12 cellular contexts compared by ENCODE assay signal in the genomic region with DNA sequence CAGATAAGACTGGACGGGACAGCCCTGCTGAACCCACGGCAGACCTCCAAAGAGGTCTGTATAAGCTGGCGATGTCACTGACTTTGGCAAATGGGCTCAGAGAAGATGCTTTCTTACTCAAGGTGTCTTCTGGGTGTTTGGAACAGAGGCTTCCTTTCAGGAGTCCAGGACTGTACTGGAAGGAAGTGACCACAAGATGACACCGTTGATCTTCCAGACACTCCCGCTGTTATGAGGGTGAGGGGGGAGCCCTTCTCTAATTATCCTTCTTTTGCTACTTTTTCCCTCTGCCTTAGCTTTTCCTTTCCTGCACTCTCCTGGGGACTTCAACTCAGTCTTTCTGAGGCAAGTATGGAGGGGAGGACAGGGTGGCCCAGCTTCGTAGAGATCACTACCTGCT.
DNase-seq lines count a peak whose midpoint lies in the region; ATAC-seq, FAIRE-seq and TF ChIP-seq lines count a peak whose summit lies in the region.
"Had no signal": no experiment of that assay in that cellular context is flagged by ENCODE, and none has a peak within 500 bp of the region (broad histone marks: within the 10 kb centered on the region; RNA-seq: fewer than 3 reads in every experiment).

No MANE protein-coding gene starts in this region.

- H3K9me3 Mint-ChIP-seq in CD8-positive, alpha-beta T cell: no peaks in the 10 kb centered on the region
- H3K9me3 Mint-ChIP-seq: activated naive CD4-positive, alpha-beta T cell treated with anti-CD3 and anti-CD28 coated beads, Interleukin-2, amount 50 U/mL, for 24 hours had no signal

- no peaks in the 10 kb centered on the region for H3K36me3 ChIP-seq in CD8-positive, alpha-beta T cell (ENCODE audit: insufficient read depth, low read length)
- H3K36me3 ChIP-seq in ascending aorta: no peaks in the 10 kb centered on the region
- H3K36me3 ChIP-seq: SJSA1 had no signal

- CTCF ChIA-PET in CD8-positive, alpha-beta T cell (lab: Charles Lee): interaction anchor here (0.6 to 2.3 kb wide), 17 partner anchors 10 to 188 kb away, joined by 3 to 12 read pairs (median 4); partner anchors contain the start of gene ZNF30

- no peak for ATAC-seq in CD8-positive, alpha-beta T cell
- no peak for ATAC-seq in GM21390 (IDR thresholded peaks at IDR 0.05; ENCODE audit: unreplicated experiment)

- H3K36me3 Mint-ChIP-seq in CD8-positive, alpha-beta T cell: no peaks in the 10 kb centered on the region
- H3K36me3 Mint-ChIP-seq: activated naive CD4-positive, alpha-beta T cell treated with anti-CD3 and anti-CD28 coated beads, Interleukin-2, amount 50 U/mL, for 24 hours had no signal

- H3K27ac ChIP-seq in CD8-positive, alpha-beta T cell (ENCODE audit: low read depth, low read length): no peak overlapping the region
- no peak overlapping the region for H3K27ac ChIP-seq in ascending aorta
- H3K27ac ChIP-seq: SJSA1 had no signal

- DNase-seq in CD8-positive, alpha-beta T cell: no peak
- DNase-seq in HTR-8/SVneo (ENCODE audit: insufficient read length, low spot score) (peak; percentile 21), cerebellar cortex (ENCODE audit: low spot score) (peak; percentile 2), lung microvascular endothelial cell (ENCODE audit: low read depth in 2 of 2) (peak; percentile 41 to 45), occipital lobe (lab: John Stamatoyannopoulos, UW) (no peak), SHP77 (lab: John Stamatoyannopoulos, UW) (no peak), ascending aorta (ENCODE audit: low spot score in 2 of 2) (no peak)
- DNase-seq: GOT3, MM.1S had no signal

- no peaks in the 10 kb centered on the region for H3K27me3 Mint-ChIP-seq in CD8-positive, alpha-beta T cell (ENCODE audit: low read depth)
- H3K27me3 Mint-ChIP-seq: activated naive CD4-positive, alpha-beta T cell treated with anti-CD3 and anti-CD28 coated beads, Interleukin-2, amount 50 U/mL, for 24 hours had no signal

- POLR2A ChIA-PET in CD8-positive, alpha-beta T cell (lab: Charles Lee): interaction anchor here (0.9 to 1.5 kb wide), 3 partner anchors 9 to 119 kb away, joined by 3 to 8 read pairs (median 3); partner anchors contain the start of gene ZNF30

- H3K4me3 Mint-ChIP-seq in CD8-positive, alpha-beta T cell: peak overlapping the region; percentile 75

- H3K4me1 Mint-ChIP-seq in CD8-positive, alpha-beta T cell (ENCODE audit: low read depth): peaks cover 19% of the 10 kb centered on the region

- intact Hi-C loops in CD8-positive, alpha-beta T cell (cut with DNase I, micrococcal nuclease): loop anchor here (1.0 to 10.0 kb wide), 4 partner anchors 89 to 257 kb away; partner anchors contain the start of gene ZNF30 (in 1 of the 2)
- intact Hi-C loops in ascending aorta (cut with DNase I): no loop called here

- H3K4me1 ChIP-seq in CD8-positive, alpha-beta T cell (ENCODE audit: insufficient read depth, low read length): peaks cover 11% of the 10 kb centered on the region
- no peaks in the 10 kb centered on the region for H3K4me1 ChIP-seq in ascending aorta
- H3K4me1 ChIP-seq: SJSA1 had no signal

- H3K27ac Mint-ChIP-seq in CD8-positive, alpha-beta T cell: no peak overlapping the region
- H3K27ac Mint-ChIP-seq: activated naive CD4-positive, alpha-beta T cell treated with anti-CD3 and anti-CD28 coated beads, Interleukin-2, amount 50 U/mL, for 24 hours had no signal

- no peak for FAIRE-seq in HTR-8/SVneo (lab: Jason Lieb, UNC)

- TF ChIP-seq CTCF in CD8-positive, alpha-beta T cell (IDR thresholded peaks at IDR 0.05): no peak
- TF ChIP-seq CTCF in ascending aorta (IDR thresholded peaks at IDR 0.05): no peak

- H3K4me3 ChIP-seq in CD8-positive, alpha-beta T cell (ENCODE audit: low read depth, low read length): no peak overlapping the region
- H3K4me3 ChIP-seq in ascending aorta: peak overlapping the region in 1 of 2 donors; percentile 21
- H3K4me3 ChIP-seq: SJSA1 had no signal

- H3K27me3 ChIP-seq in CD8-positive, alpha-beta T cell (ENCODE audit: insufficient read depth, low read length): no peaks in the 10 kb centered on the region
- H3K27me3 ChIP-seq in ascending aorta: no peaks in the 10 kb centered on the region

- no peaks in the 10 kb centered on the region for H3K9me3 ChIP-seq in CD8-positive, alpha-beta T cell (ENCODE audit: low read length)
- no peaks in the 10 kb centered on the region for H3K9me3 ChIP-seq in ascending aorta
- H3K9me3 ChIP-seq: SJSA1 had no signal

Comparison
In these comparisons a context has a peak if more than half of its experiments do, and no peak if none do; other contexts are left out.
1. DNase-seq: peak in HTR-8/SVneo (single experiment), cerebellar cortex (single experiment) and lung microvascular endothelial cell (2 of 2); none in CD8-positive, alpha-beta T cell (0 of 7), occipital lobe (single experiment), SHP77 (0 of 2) and ascending aorta (0 of 2).